In the genomic region with DNA sequence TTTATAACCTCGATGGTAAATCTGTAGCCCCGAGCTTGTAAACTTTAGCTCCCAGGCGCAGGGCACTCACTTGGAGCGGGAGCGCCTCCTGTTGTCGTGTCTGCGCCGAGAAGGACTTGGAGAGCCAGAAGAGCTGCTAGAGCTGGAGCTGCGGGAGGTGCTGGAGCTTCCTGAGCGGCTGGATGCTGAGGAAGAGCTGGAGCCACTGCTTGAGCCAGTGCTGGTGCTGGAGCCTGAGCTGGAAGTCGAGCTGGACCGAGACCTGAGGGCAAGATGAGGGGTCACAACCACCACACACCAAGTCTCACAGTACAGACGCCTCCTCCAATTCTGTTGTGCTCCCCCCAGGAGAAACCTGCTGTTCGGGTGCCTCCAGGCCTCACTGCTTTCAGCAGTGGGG, we compare ENCODE assay signal across 1 cellular context. TPM values are rescaled to one million over a fixed set of nuclear protein-coding genes. Genes with fewer than 3 reads are reported as not detected.
"Had no signal": no experiment of that assay in that cellular context is flagged by ENCODE, and none has a peak within 500 bp of the region (broad histone marks: within the 10 kb centered on the region; RNA-seq: fewer than 3 reads in every experiment).

No MANE protein-coding gene starts in this region.

RNA-seq across cellular contexts. Expression of a gene that starts 26.8 kb away (rescaled TPM):
- polyA plus RNA-seq: naive thymus-derived CD8-positive, alpha-beta T cell had no signal
